Comparison of ENCODE assay signal across 6 cellular contexts in the genomic region with DNA sequence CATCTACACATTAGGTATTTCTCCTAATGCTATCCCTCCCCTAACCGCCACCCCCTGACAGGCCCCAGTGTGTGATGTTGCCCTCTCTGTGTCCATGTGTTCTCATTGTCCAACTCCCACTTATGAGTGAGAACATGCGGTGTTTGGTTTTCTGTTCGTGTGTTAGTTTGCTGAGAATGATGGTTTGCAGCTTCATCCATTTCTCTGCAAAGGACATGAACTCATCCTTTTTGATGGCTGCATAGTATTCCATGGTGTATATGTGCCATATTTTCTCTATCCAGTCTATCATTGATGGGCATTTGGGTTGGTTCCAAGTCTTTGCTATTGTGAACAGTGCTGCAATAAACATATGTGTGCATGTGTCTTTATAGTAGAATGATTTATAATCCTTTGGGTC. TPM values are rescaled to one million over a fixed set of nuclear protein-coding genes. Genes with fewer than 3 reads are reported as not detected.
"Had no signal": no experiment of that assay in that cellular context is flagged by ENCODE, and none has a peak within 500 bp of the region (broad histone marks: within the 10 kb centered on the region; RNA-seq: fewer than 3 reads in every experiment).

No MANE protein-coding gene starts in this region.

RNA-seq across cellular contexts. Expression of a gene that starts 8.2 kb away (rescaled TPM):
- total RNA-seq: lung microvascular endothelial cell; mammary epithelial cell; mononuclear cell; naive thymus-derived CD4-positive, alpha-beta T cell had no signal
- polyA plus RNA-seq: immature natural killer cell; keratinocyte; mammary epithelial cell; naive thymus-derived CD4-positive, alpha-beta T cell had no signal
